Comparison of ENCODE assay signal across 8 cellular contexts in genomic region chr7:102433319-102434038, GRCh38. TPM values are rescaled to one million over a fixed set of nuclear protein-coding genes. Genes with fewer than 3 reads are reported as not detected.
DNase-seq lines count a peak whose midpoint lies in the region; ATAC-seq, FAIRE-seq and TF ChIP-seq lines count a peak whose summit lies in the region.

TSS of gene ORAI2 (plus strand) at chr7:102433575. CDS start at chr7:102438957, 5,382 bp downstream.

- H3K27me3 ChIP-seq in endothelial cell of umbilical vein (ENCODE audit: control insufficient read depth in 2 of 2, insufficient read depth in 2 of 2, low read length in 2 of 2) (no peaks in the 10 kb centered on the region), mononuclear cell (ENCODE audit: insufficient read depth, low read length) (no peaks in the 10 kb centered on the region)

- POLR2A ChIA-PET in endothelial cell of umbilical vein (lab: Charles Lee): interaction anchor here (0.6 kb wide), 1 partner anchor 38 kb away, joined by 3 read pairs; the partner anchor contains the start of gene PRKRIP1

- H3K27ac ChIP-seq in endothelial cell of umbilical vein (ENCODE audit: insufficient read depth, low read depth, low read length): peak within 1 kb of the TSS; percentile 54

- H3K4me1 ChIP-seq in endothelial cell of umbilical vein (ENCODE audit: control insufficient read depth, extremely low read depth, insufficient read depth, low read length) (peaks cover 6% of the 10 kb centered on the region), mononuclear cell (ENCODE audit: insufficient read depth, low read length) (peaks cover 72% of the 10 kb centered on the region)

- no peaks in the 10 kb centered on the region for H4K20me1 ChIP-seq in endothelial cell of umbilical vein (replicated peaks; ENCODE audit: control insufficient read depth, extremely low read depth, insufficient read depth, low read length)

- peaks cover 19% of the 10 kb centered on the region for H3K79me2 ChIP-seq in endothelial cell of umbilical vein (ENCODE audit: control insufficient read depth, insufficient read depth, low read length)

- no peaks in the 10 kb centered on the region for H3K36me3 ChIP-seq in endothelial cell of umbilical vein (ENCODE audit: control insufficient read depth in 2 of 2, extremely low read depth in 1 of 2, insufficient read depth in 2 of 2, low read length in 2 of 2)

- in situ Hi-C loops in ACHN (cut with HindIII; ENCODE audit: low pct_ligation_motif_present, low pct_unique_long_range_greater_than_20kb, low sequenced_read_pairs): no loop called here

- BruUV-seq in endothelial cell of umbilical vein (replicated peaks; lab: Mats Ljungman, UMichigan): no TSS peak

- CTCF ChIA-PET in endothelial cell of umbilical vein (lab: Charles Lee): interaction anchor here (0.9 to 2.2 kb wide), 5 partner anchors 21 to 154 kb away, joined by 3 to 9 read pairs (median 4); no protein-coding TSS in a partner anchor

- peak; percentile 37 for ATAC-seq in GM18858 (IDR thresholded peaks at IDR 0.05; ENCODE audit: unreplicated experiment)
- ATAC-seq in HG03135 (IDR thresholded peaks at IDR 0.05; ENCODE audit: unreplicated experiment): peak; percentile 64

- peak within 1 kb of the TSS; percentile 62 for H3K4me2 ChIP-seq in endothelial cell of umbilical vein (ENCODE audit: insufficient read depth, low read length)

- H3K4me3 ChIP-seq in endothelial cell of umbilical vein (replicated peaks in 1 of 3; ENCODE audit: insufficient read depth in 1 of 3, low read depth in 1 of 3, low read length in 3 of 3): peak within 1 kb of the TSS; percentile 82 to 98 (median 83)
- H3K4me3 ChIP-seq in mononuclear cell (ENCODE audit: low read length): peak within 1 kb of the TSS; percentile 70

- DNase-seq in ACHN: peak; percentile 87
- peak; percentile 62 for DNase-seq in NOMO-1 treated with dmso at 0.1 percent for 144 hours (lab: John Stamatoyannopoulos, UW; ENCODE audit: unreplicated experiment)
- peak; percentile 94 for DNase-seq in activated CD8-positive, alpha-beta memory T cell treated with anti-CD3 and anti-CD28 coated beads, Interleukin-2, amount 50 U/mL, for 48 hours
- peak; percentile 54 for DNase-seq in endothelial cell of umbilical vein (ENCODE audit: low read depth, low spot score)
- DNase-seq in stimulated activated CD8-positive, alpha-beta memory T cell treated with anti-CD3 and anti-CD28 coated beads, Interleukin-2, amount 100 ng/mL, for 48 hours (ENCODE audit: low read depth in 2 of 2): peak; percentile 81 to 85

- H3K9ac ChIP-seq in endothelial cell of umbilical vein (replicated peaks; ENCODE audit: extremely low read depth, insufficient read depth, low read length): peak within 1 kb of the TSS; percentile 77

- no peak for TF ChIP-seq CTCF in endothelial cell of umbilical vein (IDR thresholded peaks at IDR 0.05; ENCODE audit: extremely low read depth in 1 of 2, insufficient read depth in 1 of 2, low read depth in 1 of 2, low read length in 2 of 2)

- dilution Hi-C loops in endothelial cell of umbilical vein (cut with MboI; ENCODE audit: extremely low pct_ligation_motif_present, low sequenced_read_pairs): no loop called here

- FAIRE-seq in endothelial cell of umbilical vein (lab: Jason Lieb, UNC): peak; percentile 72

- TF ChIP-seq POLR2A in endothelial cell of umbilical vein (IDR thresholded peaks at IDR 0.05; ENCODE audit: low read depth, low read length): peak; percentile 62

- H2AFZ ChIP-seq in endothelial cell of umbilical vein (ENCODE audit: low read depth, low read length): peak within 1 kb of the TSS; percentile 89

- H3K9me3 ChIP-seq in endothelial cell of umbilical vein (replicated peaks; ENCODE audit: control insufficient read depth, insufficient read depth, low read length) (no peaks in the 10 kb centered on the region), mononuclear cell (ENCODE audit: low read depth, low read length) (no peaks in the 10 kb centered on the region)

- no peaks in the 10 kb centered on the region for H3K9me1 ChIP-seq in endothelial cell of umbilical vein (replicated peaks; ENCODE audit: control insufficient read depth, extremely low read depth, insufficient read depth, low read length)

- intact Hi-C loops in endothelial cell of umbilical vein (cut with micrococcal nuclease): loop anchor here (1.0 kb wide), 1 partner anchor 31 kb away; the partner anchor contains the start of genes ALKBH4 and LRWD1

TF ChIP-seq in endothelial cell of umbilical vein, 7 proteins besides CTCF, POLR2A, EP300 and RAD21:
- TF ChIP-seq GATA2 (IDR thresholded peaks at IDR 0.05; ENCODE audit: insufficient read depth, insufficient read length, low read depth, low read length) (no peak), MAX (IDR thresholded peaks at IDR 0.05; ENCODE audit: insufficient read depth, insufficient read length) (peak; percentile 70), EZH2 (IDR thresholded peaks at IDR 0.05; ENCODE audit: borderline replicate concordance, low read depth, low read length, severe bottlenecking) (no peak), MYC (IDR thresholded peaks at IDR 0.05; ENCODE audit: low read depth, low read length) (no peak), FOS (IDR thresholded peaks at IDR 0.05; ENCODE audit: borderline replicate concordance, insufficient read depth, low read length) (no peak), POLR2AphosphoS5 (IDR thresholded peaks at IDR 0.05; ENCODE audit: insufficient read depth, low read depth, low read length) (peak; percentile 74)
TF ChIP-seq in endothelial cell of umbilical vein: peak in this region for 2.

RNA-seq across cellular contexts. Expression of gene ORAI2, which starts in this region (rescaled TPM):
- 67.4 and 84.1 TPM in 2 replicates for total RNA-seq in endothelial cell of umbilical vein
- 99.1 and 138 TPM in 2 replicates for polyA plus RNA-seq in endothelial cell of umbilical vein
- polyA plus RNA-seq in endothelial cell of umbilical vein (2011; cell fraction: cytosol; rRNA removed): 66.6 and 86.5 TPM in 2 replicates
- 23.8 and 27.2 TPM in 2 replicates for polyA plus RNA-seq in endothelial cell of umbilical vein (2011; cell fraction: nucleus; rRNA removed)
- polyA plus RNA-seq in endothelial cell of umbilical vein (2012): 51.6 and 66.4 TPM in 2 replicates
- 98.8 and 108 TPM in 2 replicates for polyA minus RNA-seq in endothelial cell of umbilical vein
- 15.5 TPM for polyA minus RNA-seq in endothelial cell of umbilical vein (2011; cell fraction: cytosol; rRNA and poly(A)+ RNA removed)
- polyA minus RNA-seq in endothelial cell of umbilical vein (2011; cell fraction: nucleus; rRNA and poly(A)+ RNA removed): 25.5 and 27.4 TPM in 2 replicates
- total RNA-seq in mononuclear cell: 33.7 TPM

Comparison
In these comparisons a context has a peak if more than half of its experiments do, and no peak if none do; other contexts are left out.
1. Peak in every context shown above with its lines: DNase-seq, ATAC-seq, H3K4me3 ChIP-seq and H3K27ac ChIP-seq.